In the genomic region with DNA sequence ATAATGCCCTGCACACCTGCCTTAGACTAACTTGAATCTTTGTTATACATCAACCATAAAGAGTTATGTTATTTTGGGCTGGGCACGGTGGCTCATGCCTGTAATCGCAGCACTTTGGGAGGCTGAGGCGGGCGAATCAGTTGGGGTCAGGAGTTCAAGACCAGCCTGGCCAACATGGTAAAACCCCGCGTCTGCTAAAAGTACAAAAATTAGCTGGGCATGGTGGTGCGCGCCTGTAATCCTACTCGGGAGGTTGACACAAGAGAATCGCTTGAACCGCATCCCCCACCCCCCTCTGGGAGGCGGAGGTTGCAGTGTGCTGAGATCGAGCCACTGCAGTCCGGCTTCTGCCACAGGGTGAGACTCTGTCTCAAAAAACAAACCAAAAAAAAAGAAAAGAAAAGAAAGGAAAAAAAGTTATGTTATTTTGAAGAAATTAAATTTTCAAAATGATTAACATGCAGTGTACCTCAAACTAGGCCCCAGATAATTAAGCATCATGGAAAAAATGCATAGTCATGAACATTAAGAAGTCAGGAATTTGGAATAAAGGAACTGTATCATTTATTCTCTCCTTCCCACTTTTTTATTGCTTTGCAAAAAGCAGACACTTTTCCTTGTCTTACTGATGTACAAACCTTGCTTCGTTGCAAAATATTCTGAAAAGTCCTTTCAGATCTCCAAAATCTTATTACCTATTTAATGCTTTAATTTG, we compare ENCODE assay signal across 16 cellular contexts. TPM values are rescaled to one million over a fixed set of nuclear protein-coding genes. Genes with fewer than 3 reads are reported as not detected.
A peak's percentile ranks its signal among the peaks of the same experiment; 100 is the strongest.
DNase-seq lines count a peak whose midpoint lies in the region; ATAC-seq and TF ChIP-seq lines count a peak whose summit lies in the region.
"Had no signal": no experiment of that assay in that cellular context is flagged by ENCODE, and none has a peak within 500 bp of the region (broad histone marks: within the 10 kb centered on the region; RNA-seq: fewer than 3 reads in every experiment).

No MANE protein-coding gene starts in this region.

- 97 to 99% methylated on average over 11 to 14 of the region's 15 CpGs for WGBS in endodermal cell (ENCODE audit: insufficient coverage in 1 of 2, insufficient read length in 1 of 2), 2 experiments
- 99% methylated on average over 12 of the region's 15 CpGs for WGBS in mesenchymal stem cell

- intact Hi-C loops in PC-9 (cut with micrococcal nuclease; ENCODE audit: unreplicated experiment) (no loop called here), PC-3 (cut with micrococcal nuclease) (no loop called here)

- H3K27ac Mint-ChIP-seq in endodermal cell, result peak overlapping the region; percentile 77
- no peak overlapping the region for H3K27ac Mint-ChIP-seq in activated T-cell treated with anti-CD3 and anti-CD28 coated beads, Interleukin-2, amount 50 U/mL, for 72 hours

- H3K9me3 ChIP-seq in PC-9 (ENCODE audit: insufficient read depth, low read depth) (no peaks in the 10 kb centered on the region), endodermal cell (ENCODE audit: control insufficient read depth, low read length) (no peaks in the 10 kb centered on the region), mesenchymal stem cell (ENCODE audit: control insufficient read depth, low read length) (no peaks in the 10 kb centered on the region), PC-3 (ENCODE audit: low read length) (no peaks in the 10 kb centered on the region)

- H2BK15ac ChIP-seq in mesenchymal stem cell (ENCODE audit: low read depth, poor library complexity, severe bottlenecking), result no peak overlapping the region

- H3K14ac ChIP-seq in mesenchymal stem cell (ENCODE audit: low read length in 2 of 2), result no peak overlapping the region

- peaks cover 19% of the 10 kb centered on the region for H3K79me1 ChIP-seq in mesenchymal stem cell (replicated peaks; ENCODE audit: low read length, poor library complexity, severe bottlenecking)

- H3K4me3 ChIP-seq in PC-9, result no peak overlapping the region
- H3K4me3 ChIP-seq in endodermal cell (ENCODE audit: low read length), result no peak overlapping the region
- no peak overlapping the region for H3K4me3 ChIP-seq in mesenchymal stem cell (ENCODE audit: insufficient read depth in 1 of 2, low read depth in 1 of 2, low read length in 2 of 2)
- H3K4me3 ChIP-seq in PC-3 (ENCODE audit: low read length), result no peak overlapping the region

- H3K36me3 ChIP-seq in PC-9 (ENCODE audit: low read depth), result no peaks in the 10 kb centered on the region
- H3K36me3 ChIP-seq in endodermal cell (ENCODE audit: control insufficient read depth, insufficient read depth, low read length), result peaks cover 29% of the 10 kb centered on the region
- peaks cover 0 to 37% of the 10 kb centered on the region in 2 experiments for H3K36me3 ChIP-seq in mesenchymal stem cell (ENCODE audit: control insufficient read depth in 1 of 2, insufficient read depth in 2 of 2, low read depth in 1 of 2, low read length in 2 of 2)
- no peaks in the 10 kb centered on the region for H3K36me3 ChIP-seq in PC-3 (ENCODE audit: low read depth, low read length)

- H2BK5ac ChIP-seq in mesenchymal stem cell (ENCODE audit: low read depth, low read length, poor library complexity, severe bottlenecking), result no peak overlapping the region

- H3K9ac ChIP-seq in endodermal cell (ENCODE audit: extremely low read depth, low read length, poor library complexity, severe bottlenecking), result no peak overlapping the region
- no peak overlapping the region for H3K9ac ChIP-seq in mesenchymal stem cell (ENCODE audit: low read length)
- H3K9ac ChIP-seq in PC-3 (ENCODE audit: low read length), result no peak overlapping the region

- H3K27me3 ChIP-seq in PC-9 (ENCODE audit: insufficient read depth, low read depth) (no peaks in the 10 kb centered on the region), endodermal cell (ENCODE audit: control insufficient read depth, insufficient read depth, low read length, poor library complexity, severe bottlenecking) (no peaks in the 10 kb centered on the region), mesenchymal stem cell (ENCODE audit: control insufficient read depth in 1 of 2, insufficient read depth in 1 of 2, low read length in 2 of 2) (no peaks in the 10 kb centered on the region), PC-3 (ENCODE audit: low read length) (no peaks in the 10 kb centered on the region)

- POLR2A ChIA-PET in PC-9 (lab: Charles Lee; ENCODE audit: unreplicated experiment), result no interaction called here
- POLR2A ChIA-PET in PC-3 (lab: Charles Lee; ENCODE audit: unreplicated experiment), result no interaction called here

- H2BK12ac ChIP-seq in mesenchymal stem cell (ENCODE audit: low read length in 2 of 2), result no peak overlapping the region

- peak; percentile 27 for DNase-seq in EH (ENCODE audit: low read depth)
- DNase-seq in PC-9, result no peak
- DNase-seq in endodermal cell, result no peak
- DNase-seq in mesenchymal stem cell, result no peak
- no peak for DNase-seq in PC-3
- DNase-seq in activated T-cell treated with anti-CD3 and anti-CD28 coated beads, Interleukin-2, amount 50 U/mL, for 72 hours, result no peak
- no peak for DNase-seq in SK-N-DZ (ENCODE audit: low spot score)
- no peak for DNase-seq in DMS79 treated with DMSO at 0.1 percent for 48 hours (lab: John Stamatoyannopoulos, UW)
- DNase-seq: AML-193; Calu3; CD4-positive, alpha-beta memory T cell; GDM1; HCEC 1CT; Karpas-422; KBM-7 had no signal

- no peak for ATAC-seq in PC-3
- no peak for ATAC-seq in activated T-cell treated with anti-CD3 and anti-CD28 coated beads, Interleukin-2, amount 50 U/mL, for 72 hours (replicated peaks in 1 of 2)

- H3K4me2 ChIP-seq in PC-9 (no peak overlapping the region), mesenchymal stem cell (ENCODE audit: low read length, poor library complexity, severe bottlenecking) (no peak overlapping the region), PC-3 (ENCODE audit: low read length) (no peak overlapping the region)

- H3K27ac ChIP-seq in PC-9 (no peak overlapping the region), endodermal cell (ENCODE audit: low read depth, low read length) (no peak overlapping the region), mesenchymal stem cell (ENCODE audit: low read length, poor library complexity, severe bottlenecking) (no peak overlapping the region), PC-3 (ENCODE audit: low read length) (no peak overlapping the region)
- H3K27ac ChIP-seq: C4-2B had no signal

- H4K8ac ChIP-seq in mesenchymal stem cell (ENCODE audit: low read length), result peak overlapping the region; percentile 69

- peaks cover 39% of the 10 kb centered on the region for H3K79me2 ChIP-seq in PC-9 (ENCODE audit: low read depth)
- peaks cover 25% of the 10 kb centered on the region for H3K79me2 ChIP-seq in PC-3 (ENCODE audit: low read length)

- no peak overlapping the region for H3K4me3 Mint-ChIP-seq in endodermal cell
- H3K4me3 Mint-ChIP-seq in activated T-cell treated with anti-CD3 and anti-CD28 coated beads, Interleukin-2, amount 50 U/mL, for 72 hours, result no peak overlapping the region
- H3K4me3 Mint-ChIP-seq: CD4-positive, alpha-beta memory T cell had no signal

- H3K9me2 ChIP-seq in PC-9 (ENCODE audit: insufficient read depth) (no peaks in the 10 kb centered on the region), PC-3 (replicated peaks; ENCODE audit: low read length) (no peaks in the 10 kb centered on the region)

- H4K20me1 ChIP-seq in PC-9 (ENCODE audit: insufficient read depth), result no peaks in the 10 kb centered on the region
- no peaks in the 10 kb centered on the region for H4K20me1 ChIP-seq in PC-3 (ENCODE audit: low read length)

- CTCF ChIA-PET in PC-9 (lab: Charles Lee), result no interaction called here
- CTCF ChIA-PET in PC-3 (lab: Charles Lee), result no interaction called here

- H3K27me3 Mint-ChIP-seq in endodermal cell (ENCODE audit: insufficient read depth), result no peaks in the 10 kb centered on the region
- H3K27me3 Mint-ChIP-seq in activated T-cell treated with anti-CD3 and anti-CD28 coated beads, Interleukin-2, amount 50 U/mL, for 72 hours (ENCODE audit: low read depth), result no peaks in the 10 kb centered on the region
- H3K27me3 Mint-ChIP-seq: CD4-positive, alpha-beta memory T cell had no signal

- no peak overlapping the region for H4K91ac ChIP-seq in mesenchymal stem cell (ENCODE audit: low read length)

- H2AFZ ChIP-seq in PC-9 (no peak overlapping the region), mesenchymal stem cell (ENCODE audit: low read depth, low read length) (no peak overlapping the region), PC-3 (ENCODE audit: low read length) (no peak overlapping the region)

- 0 out of 2 replicates have a peak, but pooled peaks cover 4% of the 10 kb centered on the region for H3K4me1 ChIP-seq in PC-9 (replicated peaks; ENCODE audit: insufficient read depth)
- no peaks in the 10 kb centered on the region for H3K4me1 ChIP-seq in endodermal cell (ENCODE audit: control insufficient read depth, insufficient read depth, low read length)
- H3K4me1 ChIP-seq in mesenchymal stem cell (ENCODE audit: control insufficient read depth, insufficient read depth, low read depth, low read length), result peaks cover 6% of the 10 kb centered on the region
- no peaks in the 10 kb centered on the region for H3K4me1 ChIP-seq in PC-3 (ENCODE audit: insufficient read depth, low read length)

- H3K18ac ChIP-seq in mesenchymal stem cell (ENCODE audit: low read depth in 1 of 2, low read length in 2 of 2), result no peak overlapping the region

- TF ChIP-seq CTCF in PC-9 (conservative IDR thresholded peaks at IDR 0.05), result no peak
- TF ChIP-seq CTCF in endodermal cell (conservative IDR thresholded peaks at IDR 0.05), result no peak
- no peak for TF ChIP-seq CTCF in PC-3 (conservative IDR thresholded peaks at IDR 0.05; ENCODE audit: low read depth, low read length)

- no peaks in the 10 kb centered on the region for H3K9me3 Mint-ChIP-seq in endodermal cell
- H3K9me3 Mint-ChIP-seq in activated T-cell treated with anti-CD3 and anti-CD28 coated beads, Interleukin-2, amount 50 U/mL, for 72 hours, result no peaks in the 10 kb centered on the region
- H3K9me3 Mint-ChIP-seq: CD4-positive, alpha-beta memory T cell had no signal

- peaks cover 26% of the 10 kb centered on the region for H3K36me3 Mint-ChIP-seq in endodermal cell (ENCODE audit: low read depth)
- peaks cover 1 to 8% of the 10 kb centered on the region in 2 donors for H3K36me3 Mint-ChIP-seq in activated T-cell treated with anti-CD3 and anti-CD28 coated beads, Interleukin-2, amount 50 U/mL, for 72 hours (ENCODE audit: insufficient read depth in 2 of 2)

- H3K4ac ChIP-seq in mesenchymal stem cell (ENCODE audit: low read depth in 1 of 2, low read length in 2 of 2), result no peak overlapping the region

- H3K23ac ChIP-seq in mesenchymal stem cell (ENCODE audit: low read length in 2 of 2), result no peak overlapping the region

- no peak overlapping the region for H2AK5ac ChIP-seq in mesenchymal stem cell (ENCODE audit: low read length, severe bottlenecking)

- peaks cover 12% of the 10 kb centered on the region for H3K4me1 Mint-ChIP-seq in endodermal cell
- peaks cover 31% of the 10 kb centered on the region for H3K4me1 Mint-ChIP-seq in activated T-cell treated with anti-CD3 and anti-CD28 coated beads, Interleukin-2, amount 50 U/mL, for 72 hours (ENCODE audit: low read depth)

- H3F3A ChIP-seq in PC-9 (ENCODE audit: insufficient read depth, low read depth), result no peaks in the 10 kb centered on the region
- H3F3A ChIP-seq in PC-3 (ENCODE audit: low read length, unreplicated experiment), result no peaks in the 10 kb centered on the region

- BruUV-seq in PC-9 (replicated peaks; lab: Mats Ljungman, UMichigan), result TSS peak; percentile 27
- no TSS peak for BruUV-seq in PC-3 (replicated peaks; lab: Mats Ljungman, UMichigan)

- no peak overlapping the region for H2BK120ac ChIP-seq in mesenchymal stem cell (ENCODE audit: low read depth, low read length)

RNA-seq across cellular contexts. Expression of a gene that starts 43.3 kb away (rescaled TPM):
- 37.0 and 38.8 TPM in 2 replicates for total RNA-seq in PC-9 (2021)
- total RNA-seq in endodermal cell, result 10 to 100 TPM; 26.7 to 30.0 TPM
- polyA plus RNA-seq in endodermal cell (2013, experiment 1 of 2), result 32.7 TPM
- 36.1 TPM for polyA plus RNA-seq in endodermal cell (2013, experiment 2 of 2)
- 27.5 TPM for polyA plus RNA-seq in mesenchymal stem cell (2013, experiment 1 of 2)
- polyA plus RNA-seq in mesenchymal stem cell (2013, experiment 2 of 2), result 26.7 TPM
- total RNA-seq in PC-3 (2014; rRNA removed), result 7.8 and 9.5 TPM in 2 replicates
- total RNA-seq in activated T-cell treated with anti-CD3 and anti-CD28 coated beads, Interleukin-2, amount 50 U/mL, for 72 hours, result 10 to 100 TPM; 33.3 to 36.5 TPM
- polyA plus RNA-seq in SK-N-DZ (2014; cell fraction: cytosol; rRNA removed), result 15.4 and 18.8 TPM in 2 replicates
- polyA plus RNA-seq in SK-N-DZ (2014; cell fraction: nucleus; rRNA removed), result 8.8 and 10.8 TPM in 2 replicates
